ENCODE assay signal across 17 cellular contexts in genomic region chr3:127915937-127916480, GRCh38. TPM values are rescaled to one million over a fixed set of nuclear protein-coding genes. Genes with fewer than 3 reads are reported as not detected.
DNase-seq lines count a peak whose midpoint lies in the region; ATAC-seq and TF ChIP-seq lines count a peak whose summit lies in the region.
"Had no signal": no experiment of that assay in that cellular context is flagged by ENCODE, and none has a peak within 500 bp of the region (broad histone marks: within the 10 kb centered on the region; RNA-seq: fewer than 3 reads in every experiment).

No MANE protein-coding gene starts in this region.

- intact Hi-C loops in colonic mucosa (cut with DNase I): no loop called here
- intact Hi-C loops in tibial artery (cut with DNase I; ENCODE audit: low total_unique reads): no loop called here

- CTCF ChIA-PET in activated CD4-positive, alpha-beta memory T cell treated with anti-CD3 and anti-CD28 coated beads, Interleukin-2, amount 10 ng/mL, durations not matched to agents 7 days and 5 days (lab: Charles Lee): no interaction called here

- no peaks in the 10 kb centered on the region for H3K36me3 ChIP-seq in colonic mucosa
- no peaks in the 10 kb centered on the region for H3K36me3 ChIP-seq in muscle layer of duodenum (ENCODE audit: control insufficient read depth in 1 of 2, insufficient read depth in 2 of 2, low read length in 2 of 2)
- no peaks in the 10 kb centered on the region for H3K36me3 ChIP-seq in tibial artery
- H3K36me3 ChIP-seq: SJSA1 had no signal

- POLR2A ChIA-PET in activated CD4-positive, alpha-beta memory T cell treated with anti-CD3 and anti-CD28 coated beads, Interleukin-2, amount 10 ng/mL, durations not matched to agents 7 days and 5 days (lab: Charles Lee): no interaction called here

- DNase-seq in NCI-H2029 treated with DMSO at 0.1 percent for 48 hours (lab: John Stamatoyannopoulos, UW) (peak; percentile 8), NCI-H2029 (lab: John Stamatoyannopoulos, UW) (no peak), colonic mucosa (no peak), tibial artery (no peak), T-helper 1 cell (no peak)
- DNase-seq in stimulated activated naive B cell treated with anti-CD40 and anti-IgM and Interleukin-4, amounts not matched to agents 10 μg/mL and 1 μg/mL and 100 μg/mL, for 72 hours: no peak
- DNase-seq in activated CD4-positive, alpha-beta memory T cell treated with anti-CD3 and anti-CD28 coated beads, Interleukin-2, amount 10 ng/mL, durations not matched to agents 7 days and 5 days: no peak
- DNase-seq: activated CD8-positive, alpha-beta memory T cell treated with anti-CD3 and anti-CD28 coated beads, Interleukin-2, amount 50 U/mL, for 4 hours; activated naive CD8-positive, alpha-beta T cell treated with anti-CD3 and anti-CD28 coated beads, Interleukin-2, amount 10 ng/mL, durations not matched to agents 7 days and 5 days; dermis blood vessel endothelial cell; NCI-H2081 treated with DMSO at 0.1 percent for 48 hours; small intestine; testis had no signal

- peaks cover 3 to 6% of the 10 kb centered on the region in 2 donors for H3K9me3 Mint-ChIP-seq in stimulated activated naive B cell treated with anti-CD40 and anti-IgM and Interleukin-4, amounts not matched to agents 10 μg/mL and 1 μg/mL and 100 μg/mL, for 72 hours
- peaks cover 5% of the 10 kb centered on the region for H3K9me3 Mint-ChIP-seq in activated CD4-positive, alpha-beta memory T cell treated with anti-CD3 and anti-CD28 coated beads, Interleukin-2, amount 10 ng/mL, durations not matched to agents 7 days and 5 days
- H3K9me3 Mint-ChIP-seq: activated naive CD8-positive, alpha-beta T cell treated with anti-CD3 and anti-CD28 coated beads, Interleukin-2, amount 10 ng/mL, durations not matched to agents 7 days and 5 days had no signal

- TF ChIP-seq CTCF in colonic mucosa (IDR thresholded peaks at IDR 0.05) (no peak), tibial artery (IDR thresholded peaks at IDR 0.05) (no peak)

- peak overlapping the region in 1 of 2 donors; percentile 70 for H3K9ac ChIP-seq in colonic mucosa (ENCODE audit: low read depth in 2 of 2, low read length in 2 of 2)

- H3K9me3 ChIP-seq in colonic mucosa (no peaks in the 10 kb centered on the region), muscle layer of duodenum (ENCODE audit: control insufficient read depth in 1 of 2, low read length in 2 of 2) (no peaks in the 10 kb centered on the region), tibial artery (no peaks in the 10 kb centered on the region)
- H3K9me3 ChIP-seq: SJSA1, testis had no signal

- H3K4me3 Mint-ChIP-seq in stimulated activated naive B cell treated with anti-CD40 and anti-IgM and Interleukin-4, amounts not matched to agents 10 μg/mL and 1 μg/mL and 100 μg/mL, for 72 hours: peak overlapping the region in 1 of 2 donors; percentile 68
- no peak overlapping the region for H3K4me3 Mint-ChIP-seq in activated CD4-positive, alpha-beta memory T cell treated with anti-CD3 and anti-CD28 coated beads, Interleukin-2, amount 10 ng/mL, durations not matched to agents 7 days and 5 days
- H3K4me3 Mint-ChIP-seq: activated naive CD8-positive, alpha-beta T cell treated with anti-CD3 and anti-CD28 coated beads, Interleukin-2, amount 10 ng/mL, durations not matched to agents 7 days and 5 days had no signal

- peaks cover 0 to 10% of the 10 kb centered on the region in 2 donors for H3K4me1 Mint-ChIP-seq in stimulated activated naive B cell treated with anti-CD40 and anti-IgM and Interleukin-4, amounts not matched to agents 10 μg/mL and 1 μg/mL and 100 μg/mL, for 72 hours
- peaks cover 2% of the 10 kb centered on the region for H3K4me1 Mint-ChIP-seq in activated CD4-positive, alpha-beta memory T cell treated with anti-CD3 and anti-CD28 coated beads, Interleukin-2, amount 10 ng/mL, durations not matched to agents 7 days and 5 days

- H3K36me3 Mint-ChIP-seq in stimulated activated naive B cell treated with anti-CD40 and anti-IgM and Interleukin-4, amounts not matched to agents 10 μg/mL and 1 μg/mL and 100 μg/mL, for 72 hours: peaks cover 0 to 6% of the 10 kb centered on the region in 2 donors
- no peaks in the 10 kb centered on the region for H3K36me3 Mint-ChIP-seq in activated CD4-positive, alpha-beta memory T cell treated with anti-CD3 and anti-CD28 coated beads, Interleukin-2, amount 10 ng/mL, durations not matched to agents 7 days and 5 days (ENCODE audit: low read depth)
- H3K36me3 Mint-ChIP-seq: activated naive CD8-positive, alpha-beta T cell treated with anti-CD3 and anti-CD28 coated beads, Interleukin-2, amount 10 ng/mL, durations not matched to agents 7 days and 5 days had no signal

- H3K27me3 Mint-ChIP-seq in stimulated activated naive B cell treated with anti-CD40 and anti-IgM and Interleukin-4, amounts not matched to agents 10 μg/mL and 1 μg/mL and 100 μg/mL, for 72 hours: peaks cover 49 to 59% of the 10 kb centered on the region in 2 donors
- peaks cover 48% of the 10 kb centered on the region for H3K27me3 Mint-ChIP-seq in activated CD4-positive, alpha-beta memory T cell treated with anti-CD3 and anti-CD28 coated beads, Interleukin-2, amount 10 ng/mL, durations not matched to agents 7 days and 5 days

- ATAC-seq in stimulated activated naive B cell treated with anti-CD40 and anti-IgM and Interleukin-4, amounts not matched to agents 10 μg/mL and 1 μg/mL and 100 μg/mL, for 72 hours (replicated peaks): no peak
- ATAC-seq: K562 had no signal

- H3K27ac ChIP-seq in colonic mucosa: peak overlapping the region; percentile 63
- H3K27ac ChIP-seq in muscle layer of duodenum (ENCODE audit: low read length): peak overlapping the region; percentile 49
- H3K27ac ChIP-seq in tibial artery: peak overlapping the region; percentile 76 to 78
- H3K27ac ChIP-seq: SJSA1 had no signal

- no peak overlapping the region for H3K27ac Mint-ChIP-seq in stimulated activated naive B cell treated with anti-CD40 and anti-IgM and Interleukin-4, amounts not matched to agents 10 μg/mL and 1 μg/mL and 100 μg/mL, for 72 hours
- H3K27ac Mint-ChIP-seq in activated CD4-positive, alpha-beta memory T cell treated with anti-CD3 and anti-CD28 coated beads, Interleukin-2, amount 10 ng/mL, durations not matched to agents 7 days and 5 days: no peak overlapping the region
- H3K27ac Mint-ChIP-seq: activated naive CD8-positive, alpha-beta T cell treated with anti-CD3 and anti-CD28 coated beads, Interleukin-2, amount 10 ng/mL, durations not matched to agents 7 days and 5 days had no signal

- H3K4me3 ChIP-seq in colonic mucosa: peak overlapping the region; percentile 32
- H3K4me3 ChIP-seq in muscle layer of duodenum (ENCODE audit: low read depth in 1 of 2, low read length in 2 of 2): peak overlapping the region; percentile 31 to 63
- peak overlapping the region; percentile 56 to 62 for H3K4me3 ChIP-seq in tibial artery
- H3K4me3 ChIP-seq: K562, SJSA1 had no signal

- H3K27me3 ChIP-seq in colonic mucosa (no peaks in the 10 kb centered on the region), muscle layer of duodenum (ENCODE audit: low read depth, low read length) (no peaks in the 10 kb centered on the region), tibial artery (no peaks in the 10 kb centered on the region)
- H3K27me3 ChIP-seq: testis had no signal

- H3K4me1 ChIP-seq in colonic mucosa (no peaks in the 10 kb centered on the region), muscle layer of duodenum (ENCODE audit: control insufficient read depth in 1 of 2, insufficient read depth in 2 of 2, low read length in 2 of 2) (peaks cover 9 to 11% of the 10 kb centered on the region in 2 donors), tibial artery (peaks cover 0 to 35% (median 20%) of the 10 kb centered on the region in 4 donors)

RNA-seq across cellular contexts. Expression of gene KBTBD12, which starts 1.0 kb away (rescaled TPM):
- 1 to 10 TPM; 3.2 to 4.1 TPM for total RNA-seq in colonic mucosa
- not detected for total RNA-seq in activated CD4-positive, alpha-beta memory T cell treated with anti-CD3 and anti-CD28 coated beads, Interleukin-2, amount 10 ng/mL, durations not matched to agents 7 days and 5 days
- total RNA-seq: activated naive CD8-positive, alpha-beta T cell treated with anti-CD3 and anti-CD28 coated beads, Interleukin-2, amount 10 ng/mL, durations not matched to agents 7 days and 5 days; dermis blood vessel endothelial cell; fibroblast of villous mesenchyme; K562; SJSA1 had no signal

Comparison
In these comparisons a context has a peak if more than half of its experiments do, and no peak if none do; other contexts are left out.
1. RNA of gene KBTBD12, which starts 1.0 kb away (total RNA-seq): 3.2 to 4.1 TPM in colonic mucosa; not detected in activated CD4-positive, alpha-beta memory T cell treated with anti-CD3 and anti-CD28 coated beads, Interleukin-2, amount 10 ng/mL, durations not matched to agents 7 days and 5 days; every median in the first group is over 4 times any median in the second.
2. Peak in every context shown above with its lines, with median percentiles within 50 percentile points of each other: H3K27ac ChIP-seq and H3K4me3 ChIP-seq.